Comparison of ENCODE assay signal across 9 cellular contexts in genomic region chr5:96177303-96177869, GRCh38.
DNase-seq lines count a peak whose midpoint lies in the region; ATAC-seq, FAIRE-seq and TF ChIP-seq lines count a peak whose summit lies in the region.
"Had no signal": no experiment of that assay in that cellular context is flagged by ENCODE, and none has a peak within 500 bp of the region (broad histone marks: within the 10 kb centered on the region; RNA-seq: fewer than 3 reads in every experiment).

No MANE protein-coding gene starts in this region.

- H3K36me3 Mint-ChIP-seq in GM23338 (ENCODE audit: low read depth): no peaks in the 10 kb centered on the region

- ATAC-seq in GM19468 (IDR thresholded peaks at IDR 0.05; ENCODE audit: extremely low read depth, unreplicated experiment) (peak; percentile 62), HG03521 (IDR thresholded peaks at IDR 0.05; ENCODE audit: unreplicated experiment) (peak; percentile 74), GM23338 (no peak)

- no peaks in the 10 kb centered on the region for H3F3A ChIP-seq in GM23338 (replicated peaks; ENCODE audit: low read depth)

- H3K9me3 ChIP-seq in effector memory CD4-positive, alpha-beta T cell (ENCODE audit: control insufficient read depth, low read length): no peaks in the 10 kb centered on the region

- no peaks in the 10 kb centered on the region for H3K27me3 ChIP-seq in effector memory CD4-positive, alpha-beta T cell (replicated peaks; ENCODE audit: control insufficient read depth, insufficient read depth, low read length, poor library complexity, severe bottlenecking)
- H3K27me3 ChIP-seq in GM23338 (ENCODE audit: insufficient read depth): no peaks in the 10 kb centered on the region

- DNase-seq in AG10803 (ENCODE audit: low read depth) (peak; percentile 67), fibroblast of pulmonary artery (ENCODE audit: low read depth) (peak; percentile 71), GM23338 (ENCODE audit: low spot score) (no peak), frontal cortex (ENCODE audit: low spot score in 2 of 2) (no peak)
- no peak for DNase-seq in effector memory CD4-positive, alpha-beta T cell
- no peak for DNase-seq in stimulated activated CD4-positive, alpha-beta T cell treated with anti-CD3 and anti-CD28 coated beads, Interleukin-15, amount 100 ng/mL, for 24 hours
- DNase-seq: activated T-cell treated with anti-CD3 and anti-CD28 coated beads, Interleukin-2, amount 50 U/mL, for 4 hours had no signal

- H3K4me3 ChIP-seq in AG10803 (ENCODE audit: low read length) (peak overlapping the region; percentile 5; the same call in 1 of the 2 replicates), fibroblast of pulmonary artery (replicated peaks; ENCODE audit: low read depth, low read length) (no peak overlapping the region), GM23338 (no peak overlapping the region)
- H3K4me3 ChIP-seq in effector memory CD4-positive, alpha-beta T cell (ENCODE audit: insufficient read depth, low read depth, low read length, poor library complexity, severe bottlenecking): no peak overlapping the region

- H3K4me1 ChIP-seq in effector memory CD4-positive, alpha-beta T cell (ENCODE audit: control insufficient read depth, insufficient read depth, low read length, poor library complexity, severe bottlenecking): no peaks in the 10 kb centered on the region
- no peaks in the 10 kb centered on the region for H3K4me1 ChIP-seq in GM23338 (ENCODE audit: insufficient read depth)

- no peaks in the 10 kb centered on the region for H4K20me1 ChIP-seq in GM23338 (replicated peaks; ENCODE audit: insufficient read depth)

- H3K9me2 ChIP-seq in GM23338 (ENCODE audit: insufficient read depth): peaks cover 3% of the 10 kb centered on the region; the same call in 1 of the 2 replicates

- H3K36me3 ChIP-seq in effector memory CD4-positive, alpha-beta T cell (ENCODE audit: control insufficient read depth, insufficient read depth, low read length): no peaks in the 10 kb centered on the region
- H3K36me3 ChIP-seq in GM23338 (ENCODE audit: insufficient read depth): no peaks in the 10 kb centered on the region

- no peaks in the 10 kb centered on the region for H3K79me2 ChIP-seq in GM23338 (replicated peaks; ENCODE audit: insufficient read depth)

- H3K9me3 Mint-ChIP-seq in GM23338: no peaks in the 10 kb centered on the region; the same call in 2 of the 3 replicates
- H3K9me3 Mint-ChIP-seq: activated T-cell treated with anti-CD3 and anti-CD28 coated beads, Interleukin-2, amount 50 U/mL, for 4 hours had no signal

- H3K4me2 ChIP-seq in GM23338: no peak overlapping the region

- H3K27ac Mint-ChIP-seq in GM23338: no peak overlapping the region

- no peaks in the 10 kb centered on the region for H3K4me1 Mint-ChIP-seq in GM23338

- H3K27ac ChIP-seq in effector memory CD4-positive, alpha-beta T cell (ENCODE audit: insufficient read depth, low read length, poor library complexity, severe bottlenecking): no peak overlapping the region
- no peak overlapping the region for H3K27ac ChIP-seq in GM23338 (ENCODE audit: low read depth)

- H3K27me3 Mint-ChIP-seq in GM23338 (ENCODE audit: insufficient read depth, low read depth, poor library complexity): peaks cover 2% of the 10 kb centered on the region

- TF ChIP-seq CTCF in AG10803 (conservative IDR thresholded peaks at IDR 0.05; ENCODE audit: low read length) (no peak), fibroblast of pulmonary artery (IDR thresholded peaks at IDR 0.05; ENCODE audit: low read length, missing control alignments) (no peak), GM23338 (conservative IDR thresholded peaks at IDR 0.05; ENCODE audit: low read depth in 2 of 2) (no peak)

- no peak overlapping the region for H3K4me3 Mint-ChIP-seq in GM23338
- H3K4me3 Mint-ChIP-seq: activated T-cell treated with anti-CD3 and anti-CD28 coated beads, Interleukin-2, amount 50 U/mL, for 4 hours had no signal

- no peak overlapping the region for H2AFZ ChIP-seq in GM23338

- FAIRE-seq in frontal cortex (lab: Jason Lieb, UNC): no peak

TF ChIP-seq in GM23338, 12 proteins besides CTCF, POLR2A, EP300 and RAD21:
- TF ChIP-seq, protein P1, sequence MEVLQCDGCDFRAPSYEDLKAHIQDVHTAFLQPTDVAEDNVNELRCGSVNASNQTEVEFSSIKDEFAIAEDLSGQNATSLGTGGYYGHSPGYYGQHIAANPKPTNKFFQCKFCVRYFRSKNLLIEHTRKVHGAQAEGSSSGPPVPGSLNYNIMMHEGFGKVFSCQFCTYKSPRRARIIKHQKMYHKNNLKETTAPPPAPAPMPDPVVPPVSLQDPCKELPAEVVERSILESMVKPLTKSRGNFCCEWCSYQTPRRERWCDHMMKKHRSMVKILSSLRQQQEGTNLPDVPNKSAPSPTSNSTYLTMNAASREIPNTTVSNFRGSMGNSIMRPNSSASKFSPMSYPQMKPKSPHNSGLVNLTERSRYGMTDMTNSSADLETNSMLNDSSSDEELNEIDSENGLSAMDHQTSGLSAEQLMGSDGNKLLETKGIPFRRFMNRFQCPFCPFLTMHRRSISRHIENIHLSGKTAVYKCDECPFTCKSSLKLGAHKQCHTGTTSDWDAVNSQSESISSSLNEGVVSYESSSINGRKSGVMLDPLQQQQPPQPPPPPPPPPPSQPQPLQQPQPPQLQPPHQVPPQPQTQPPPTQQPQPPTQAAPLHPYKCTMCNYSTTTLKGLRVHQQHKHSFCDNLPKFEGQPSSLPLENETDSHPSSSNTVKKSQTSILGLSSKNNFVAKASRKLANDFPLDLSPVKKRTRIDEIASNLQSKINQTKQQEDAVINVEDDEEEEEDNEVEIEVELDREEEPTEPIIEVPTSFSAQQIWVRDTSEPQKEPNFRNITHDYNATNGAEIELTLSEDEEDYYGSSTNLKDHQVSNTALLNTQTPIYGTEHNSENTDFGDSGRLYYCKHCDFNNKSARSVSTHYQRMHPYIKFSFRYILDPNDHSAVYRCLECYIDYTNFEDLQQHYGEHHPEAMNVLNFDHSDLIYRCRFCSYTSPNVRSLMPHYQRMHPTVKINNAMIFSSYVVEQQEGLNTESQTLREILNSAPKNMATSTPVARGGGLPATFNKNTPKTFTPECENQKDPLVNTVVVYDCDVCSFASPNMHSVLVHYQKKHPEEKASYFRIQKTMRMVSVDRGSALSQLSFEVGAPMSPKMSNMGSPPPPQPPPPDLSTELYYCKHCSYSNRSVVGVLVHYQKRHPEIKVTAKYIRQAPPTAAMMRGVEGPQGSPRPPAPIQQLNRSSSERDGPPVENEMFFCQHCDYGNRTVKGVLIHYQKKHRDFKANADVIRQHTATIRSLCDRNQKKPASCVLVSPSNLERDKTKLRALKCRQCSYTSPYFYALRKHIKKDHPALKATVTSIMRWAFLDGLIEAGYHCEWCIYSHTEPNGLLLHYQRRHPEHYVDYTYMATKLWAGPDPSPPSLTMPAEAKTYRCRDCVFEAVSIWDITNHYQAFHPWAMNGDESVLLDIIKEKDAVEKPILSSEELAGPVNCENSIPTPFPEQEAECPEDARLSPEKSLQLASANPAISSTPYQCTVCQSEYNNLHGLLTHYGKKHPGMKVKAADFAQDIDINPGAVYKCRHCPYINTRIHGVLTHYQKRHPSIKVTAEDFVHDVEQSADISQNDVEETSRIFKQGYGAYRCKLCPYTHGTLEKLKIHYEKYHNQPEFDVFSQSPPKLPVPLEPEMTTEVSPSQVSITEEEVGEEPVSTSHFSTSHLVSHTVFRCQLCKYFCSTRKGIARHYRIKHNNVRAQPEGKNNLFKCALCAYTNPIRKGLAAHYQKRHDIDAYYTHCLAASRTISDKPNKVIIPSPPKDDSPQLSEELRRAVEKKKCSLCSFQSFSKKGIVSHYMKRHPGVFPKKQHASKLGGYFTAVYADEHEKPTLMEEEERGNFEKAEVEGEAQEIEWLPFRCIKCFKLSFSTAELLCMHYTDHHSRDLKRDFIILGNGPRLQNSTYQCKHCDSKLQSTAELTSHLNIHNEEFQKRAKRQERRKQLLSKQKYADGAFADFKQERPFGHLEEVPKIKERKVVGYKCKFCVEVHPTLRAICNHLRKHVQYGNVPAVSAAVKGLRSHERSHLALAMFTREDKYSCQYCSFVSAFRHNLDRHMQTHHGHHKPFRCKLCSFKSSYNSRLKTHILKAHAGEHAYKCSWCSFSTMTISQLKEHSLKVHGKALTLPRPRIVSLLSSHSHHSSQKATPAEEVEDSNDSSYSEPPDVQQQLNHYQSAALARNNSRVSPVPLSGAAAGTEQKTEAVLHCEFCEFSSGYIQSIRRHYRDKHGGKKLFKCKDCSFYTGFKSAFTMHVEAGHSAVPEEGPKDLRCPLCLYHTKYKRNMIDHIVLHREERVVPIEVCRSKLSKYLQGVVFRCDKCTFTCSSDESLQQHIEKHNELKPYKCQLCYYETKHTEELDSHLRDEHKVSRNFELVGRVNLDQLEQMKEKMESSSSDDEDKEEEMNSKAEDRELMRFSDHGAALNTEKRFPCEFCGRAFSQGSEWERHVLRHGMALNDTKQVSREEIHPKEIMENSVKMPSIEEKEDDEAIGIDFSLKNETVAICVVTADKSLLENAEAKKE (CRISPR knock-in tag; IDR thresholded peaks at IDR 0.05): no peak
- TF ChIP-seq STAT1 (IDR thresholded peaks at IDR 0.05; ENCODE audit: unreplicated experiment): no peak
- TF ChIP-seq JUNB (IDR thresholded peaks at IDR 0.05; ENCODE audit: unreplicated experiment): no peak
- no peak for TF ChIP-seq EZH2phosphoT487 (IDR thresholded peaks at IDR 0.05; ENCODE audit: unreplicated experiment)
- no peak for TF ChIP-seq ETS1 (IDR thresholded peaks at IDR 0.05)
- TF ChIP-seq CREB1 (CRISPR knock-in tag; IDR thresholded peaks at IDR 0.05; ENCODE audit: low read depth): no peak
- TF ChIP-seq NANOG (IDR thresholded peaks at IDR 0.05; ENCODE audit: borderline replicate concordance): no peak
- TF ChIP-seq ZNF331 (CRISPR knock-in tag; IDR thresholded peaks at IDR 0.05; ENCODE audit: low read depth): no peak
- no peak for TF ChIP-seq EZH2 (IDR thresholded peaks at IDR 0.05; ENCODE audit: low read depth, unreplicated experiment)

Comparison
In these comparisons a context has a peak if more than half of its experiments do, and no peak if none do; other contexts are left out.
1. DNase-seq: peak in AG10803 (single experiment) and fibroblast of pulmonary artery (single experiment); none in effector memory CD4-positive, alpha-beta T cell (0 of 3), GM23338 (single experiment), stimulated activated CD4-positive, alpha-beta T cell treated with anti-CD3 and anti-CD28 coated beads, Interleukin-15, amount 100 ng/mL, for 24 hours (single experiment) and frontal cortex (0 of 2).